In the genomic region with DNA sequence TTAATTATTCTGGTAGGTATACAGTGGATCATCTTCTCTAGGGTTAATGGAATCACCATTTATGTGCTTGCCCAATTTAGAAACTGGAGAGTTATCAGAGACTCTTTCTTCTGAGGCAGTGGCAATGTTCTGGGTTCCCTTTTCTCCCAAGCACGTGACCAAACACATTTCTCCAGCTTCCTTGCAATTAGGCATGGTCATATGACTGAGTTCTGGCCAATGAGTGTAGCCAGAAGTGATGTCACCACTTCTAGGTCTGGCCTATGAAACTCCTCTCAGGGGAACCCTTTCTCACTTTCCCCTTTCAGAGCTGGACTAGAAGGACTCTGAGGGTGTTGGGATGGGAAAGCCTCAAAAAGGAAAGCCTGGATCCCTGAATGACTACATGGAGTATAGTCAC, we compare ENCODE assay signal across 1 cellular context.
TF ChIP-seq lines count a peak whose summit lies in the region.

No MANE protein-coding gene starts in this region.

TF ChIP-seq in HEK293, 187 proteins besides CTCF, POLR2A, EP300 and RAD21 (continued from another document):
- TF ChIP-seq, protein P1, sequence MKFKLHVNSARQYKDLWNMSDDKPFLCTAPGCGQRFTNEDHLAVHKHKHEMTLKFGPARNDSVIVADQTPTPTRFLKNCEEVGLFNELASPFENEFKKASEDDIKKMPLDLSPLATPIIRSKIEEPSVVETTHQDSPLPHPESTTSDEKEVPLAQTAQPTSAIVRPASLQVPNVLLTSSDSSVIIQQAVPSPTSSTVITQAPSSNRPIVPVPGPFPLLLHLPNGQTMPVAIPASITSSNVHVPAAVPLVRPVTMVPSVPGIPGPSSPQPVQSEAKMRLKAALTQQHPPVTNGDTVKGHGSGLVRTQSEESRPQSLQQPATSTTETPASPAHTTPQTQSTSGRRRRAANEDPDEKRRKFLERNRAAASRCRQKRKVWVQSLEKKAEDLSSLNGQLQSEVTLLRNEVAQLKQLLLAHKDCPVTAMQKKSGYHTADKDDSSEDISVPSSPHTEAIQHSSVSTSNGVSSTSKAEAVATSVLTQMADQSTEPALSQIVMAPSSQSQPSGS (tag by site-specific recombination; IDR thresholded peaks at IDR 0.05; ENCODE audit: low read depth), result peak; percentile 50; the same call in 1 of the 2 replicates
